Comparison of ENCODE assay signal across 8 cellular contexts in the genomic region with DNA sequence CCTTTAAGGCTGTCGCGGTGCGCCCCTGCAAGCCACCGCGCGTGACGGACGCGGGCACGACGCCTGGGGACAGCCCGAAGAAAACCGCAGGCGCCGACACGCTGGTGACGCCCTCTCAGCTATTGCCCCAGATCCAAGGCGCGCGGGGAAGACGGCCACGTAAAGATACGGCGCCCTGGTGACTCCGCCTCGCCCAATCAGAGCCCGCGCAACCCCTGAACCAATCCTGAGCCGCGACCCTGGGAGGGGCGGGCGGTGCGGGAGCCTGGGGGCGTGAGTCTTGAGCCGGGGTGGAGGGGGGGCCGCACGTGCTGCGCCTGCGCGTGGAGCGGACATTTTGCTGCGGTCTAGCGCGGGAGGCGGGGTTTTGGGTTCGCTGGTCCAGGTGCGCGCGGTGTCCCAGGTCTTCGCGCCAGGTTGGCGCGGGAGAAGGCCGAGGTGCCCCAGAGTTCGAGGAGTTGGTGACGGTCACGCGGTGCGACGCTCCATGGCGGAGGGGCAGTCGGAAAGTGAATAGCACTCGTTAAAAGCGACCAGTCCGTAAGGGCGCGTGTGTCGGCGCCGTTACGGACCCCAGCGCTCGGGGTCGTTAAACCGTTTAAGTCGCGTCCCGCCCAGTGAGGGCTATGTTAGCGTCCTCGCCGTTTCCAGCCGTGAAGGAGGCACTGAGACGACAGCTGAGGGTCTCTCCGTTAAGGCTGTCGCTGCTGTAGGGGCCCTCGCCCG. TPM values are rescaled to one million over a fixed set of nuclear protein-coding genes. Genes with fewer than 3 reads are reported as not detected.
DNase-seq lines count a peak whose midpoint lies in the region; ATAC-seq and TF ChIP-seq lines count a peak whose summit lies in the region.

No MANE protein-coding gene starts in this region.

- peak overlapping the region; percentile 94 for H3K4me3 Mint-ChIP-seq in activated CD4-positive, alpha-beta T cell treated with anti-CD3 and anti-CD28 coated beads, Interleukin-2, amount 10 ng/mL, durations not matched to agents 24 days and 14 days

- H3K27ac Mint-ChIP-seq in activated CD4-positive, alpha-beta T cell treated with anti-CD3 and anti-CD28 coated beads, Interleukin-2, amount 10 ng/mL, durations not matched to agents 24 days and 14 days: peak overlapping the region; percentile 97

- peak; percentile 82 for DNase-seq in NCI-H524 treated with DMSO at 0.1 percent for 48 hours (lab: John Stamatoyannopoulos, UW)
- DNase-seq in activated CD4-positive, alpha-beta T cell treated with anti-CD3 and anti-CD28 coated beads, Interleukin-2, amount 10 ng/mL, durations not matched to agents 24 days and 14 days: peak; percentile 99
- DNase-seq in coronary artery (ENCODE audit: low spot score): peak; percentile 99
- peak; percentile 99 for DNase-seq in left kidney (ENCODE audit: low read depth, low spot score)
- DNase-seq in stimulated activated CD4-positive, alpha-beta T cell treated with anti-CD3 and anti-CD28 coated beads, Interleukin-1b, Interleukin-23, amount 100 ng/mL, for 48 hours: peak; percentile 99

- no peaks in the 10 kb centered on the region for H3K9me3 ChIP-seq in BLaER1

- H3K36me3 ChIP-seq in BLaER1: no peaks in the 10 kb centered on the region

- ATAC-seq in GM19324 (IDR thresholded peaks at IDR 0.05; ENCODE audit: low FRiP score, unreplicated experiment) (peak; percentile 99), HG03460 (IDR thresholded peaks at IDR 0.05; ENCODE audit: unreplicated experiment) (peak; percentile 99)

- no peaks in the 10 kb centered on the region for H4K20me1 ChIP-seq in BLaER1

- no peak for TF ChIP-seq CTCF in coronary artery (IDR thresholded peaks at IDR 0.05)

- peak overlapping the region; percentile 95 for H3K27ac ChIP-seq in BLaER1
- H3K27ac ChIP-seq in coronary artery: peak overlapping the region; percentile 82 to 92

- no peaks in the 10 kb centered on the region for H3K9me3 Mint-ChIP-seq in activated CD4-positive, alpha-beta T cell treated with anti-CD3 and anti-CD28 coated beads, Interleukin-2, amount 10 ng/mL, durations not matched to agents 24 days and 14 days

- peak overlapping the region; percentile 88 for H3K9ac ChIP-seq in BLaER1

- peaks cover 7% of the 10 kb centered on the region for H3K27me3 Mint-ChIP-seq in activated CD4-positive, alpha-beta T cell treated with anti-CD3 and anti-CD28 coated beads, Interleukin-2, amount 10 ng/mL, durations not matched to agents 24 days and 14 days

- no peaks in the 10 kb centered on the region for H3K27me3 ChIP-seq in BLaER1

- H3K4me2 ChIP-seq in BLaER1: peak overlapping the region; percentile 86

- H3K4me3 ChIP-seq in BLaER1: peak overlapping the region; percentile 75
- peak overlapping the region; percentile 84 for H3K4me3 ChIP-seq in coronary artery

- intact Hi-C loops in activated CD4-positive, alpha-beta T cell treated with anti-CD3 and anti-CD28 coated beads, Interleukin-2, amount 10 ng/mL, durations not matched to agents 24 days and 14 days (cut with micrococcal nuclease): loop anchor here (1.0 to 2.0 kb wide), 5 partner anchors 32 to 267 kb away; partner anchors contain the start of genes NCL, PDE6D and PTMA

- peaks cover 30% of the 10 kb centered on the region for H3K4me1 ChIP-seq in BLaER1

- H3K36me3 Mint-ChIP-seq in activated CD4-positive, alpha-beta T cell treated with anti-CD3 and anti-CD28 coated beads, Interleukin-2, amount 10 ng/mL, durations not matched to agents 24 days and 14 days (ENCODE audit: low read depth): peaks cover 2% of the 10 kb centered on the region

- H3K4me1 Mint-ChIP-seq in activated CD4-positive, alpha-beta T cell treated with anti-CD3 and anti-CD28 coated beads, Interleukin-2, amount 10 ng/mL, durations not matched to agents 24 days and 14 days: peaks cover 13% of the 10 kb centered on the region

RNA-seq across cellular contexts. Expression of gene NMUR1, which starts 15.9 kb away (rescaled TPM):
- total RNA-seq in activated CD4-positive, alpha-beta T cell treated with anti-CD3 and anti-CD28 coated beads, Interleukin-2, amount 10 ng/mL, durations not matched to agents 24 days and 14 days: 0.09 TPM in 1 of 2 replicates, not detected in the other

RNA-seq across cellular contexts. Expression of gene NCL, which starts 50.1 kb away (rescaled TPM):
- 1,513 and 1,560 TPM in 2 replicates for total RNA-seq in activated CD4-positive, alpha-beta T cell treated with anti-CD3 and anti-CD28 coated beads, Interleukin-2, amount 10 ng/mL, durations not matched to agents 24 days and 14 days

Comparison
In these comparisons a context has a peak if more than half of its experiments do, and no peak if none do; other contexts are left out.
1. Peak in every context shown above with its lines: DNase-seq, ATAC-seq, H3K4me3 ChIP-seq and H3K27ac ChIP-seq.